ENCODE assay signal across 7 cellular contexts in genomic region chr15:100111103-100112060, GRCh38.
DNase-seq lines count a peak whose midpoint lies in the region; ATAC-seq and TF ChIP-seq lines count a peak whose summit lies in the region.

No MANE protein-coding gene starts in this region.

- TF ChIP-seq CTCF in coronary artery (IDR thresholded peaks at IDR 0.05) (no peak), nephron progenitor cell (IDR thresholded peaks at IDR 0.05) (no peak), upper lobe of right lung (IDR thresholded peaks at IDR 0.05) (no peak)

- DNase-seq in HK-2 (ENCODE audit: unreplicated experiment) (peak; percentile 50), SKM-1 (lab: John Stamatoyannopoulos, UW; ENCODE audit: unreplicated experiment) (peak; percentile 52), coronary artery (ENCODE audit: low spot score) (peak; percentile 94), nephron progenitor cell (no peak), upper lobe of right lung (peak; percentile 58), DMS114 treated with DMSO at 0.1 percent for 48 hours (lab: John Stamatoyannopoulos, UW; ENCODE audit: unreplicated experiment) (no peak)

- peak; percentile 47 for ATAC-seq in upper lobe of right lung
- ATAC-seq in HG03175 (IDR thresholded peaks at IDR 0.05; ENCODE audit: unreplicated experiment) = no peak

- no peak overlapping the region for H3K4me3 Mint-ChIP-seq in nephron progenitor cell

- no peaks in the 10 kb centered on the region for H3K9me3 ChIP-seq in upper lobe of right lung

- H3K27ac ChIP-seq in coronary artery (peak overlapping the region; percentile 83 to 98), upper lobe of right lung (peak overlapping the region; percentile 58)

- peak overlapping the region; percentile 29 for H3K4me3 ChIP-seq in coronary artery
- no peak overlapping the region for H3K4me3 ChIP-seq in upper lobe of right lung

- no peaks in the 10 kb centered on the region for H3K27me3 ChIP-seq in upper lobe of right lung

- H3K27me3 Mint-ChIP-seq in nephron progenitor cell (ENCODE audit: low read depth, poor library complexity) = peaks cover 10% of the 10 kb centered on the region

- peak overlapping the region; percentile 74 for H3K27ac Mint-ChIP-seq in nephron progenitor cell

- peaks cover 45% of the 10 kb centered on the region for H3K4me1 ChIP-seq in upper lobe of right lung

- no peaks in the 10 kb centered on the region for H3K9me3 Mint-ChIP-seq in nephron progenitor cell

- no peaks in the 10 kb centered on the region for H3K36me3 Mint-ChIP-seq in nephron progenitor cell (ENCODE audit: low read depth)

- no peaks in the 10 kb centered on the region for H3K36me3 ChIP-seq in upper lobe of right lung

- H3K4me1 Mint-ChIP-seq in nephron progenitor cell = peaks cover 51% of the 10 kb centered on the region

- intact Hi-C loops in upper lobe of right lung (cut with DNase I) = no loop called here

Comparison
In these comparisons a context has a peak if more than half of its experiments do, and no peak if none do; other contexts are left out.
1. DNase-seq: peak in HK-2 (single experiment), SKM-1 (single experiment), coronary artery (single experiment) and upper lobe of right lung (single experiment); none in nephron progenitor cell (single experiment) and DMS114 treated with DMSO at 0.1 percent for 48 hours (single experiment).